ENCODE assay signal across 14 cellular contexts in genomic region chr7:8386926-8387550, GRCh38. TPM values are rescaled to one million over a fixed set of nuclear protein-coding genes. Genes with fewer than 3 reads are reported as not detected.
DNase-seq lines count a peak whose midpoint lies in the region; ATAC-seq, FAIRE-seq and TF ChIP-seq lines count a peak whose summit lies in the region.
"Had no signal": no experiment of that assay in that cellular context is flagged by ENCODE, and none has a peak within 500 bp of the region (broad histone marks: within the 10 kb centered on the region; RNA-seq: fewer than 3 reads in every experiment).

No MANE protein-coding gene starts in this region.

- H3K36me3 ChIP-seq in OCI-LY3 (replicated peaks; ENCODE audit: low read depth, low read length), result no peaks in the 10 kb centered on the region
- no peaks in the 10 kb centered on the region for H3K36me3 ChIP-seq in vagina
- H3K36me3 ChIP-seq: BLaER1, esophagus squamous epithelium had no signal

- peak; percentile 72 for ATAC-seq in GM19452 (IDR thresholded peaks at IDR 0.05; ENCODE audit: unreplicated experiment)
- ATAC-seq in HG02970 (IDR thresholded peaks at IDR 0.05; ENCODE audit: low FRiP score, unreplicated experiment), result peak; percentile 60
- ATAC-seq in left cardiac atrium, result no peak
- ATAC-seq in stimulated activated naive CD8-positive, alpha-beta T cell treated with anti-CD3 and anti-CD28 coated beads, Interleukin-15, amount 100 ng/mL, for 72 hours, result no peak

- no peak overlapping the region for H3K27ac Mint-ChIP-seq in stimulated activated naive CD8-positive, alpha-beta T cell treated with anti-CD3 and anti-CD28 coated beads, Interleukin-15, amount 100 ng/mL, for 72 hours
- H3K27ac Mint-ChIP-seq: activated naive CD8-positive, alpha-beta T cell had no signal

- H3K9me3 Mint-ChIP-seq in stimulated activated naive CD8-positive, alpha-beta T cell treated with anti-CD3 and anti-CD28 coated beads, Interleukin-15, amount 100 ng/mL, for 72 hours, result no peaks in the 10 kb centered on the region

- H2AFZ ChIP-seq in OCI-LY3 (ENCODE audit: low read depth, low read length), result no peak overlapping the region; the same call in 1 of the 2 replicates

- TF ChIP-seq CTCF in OCI-LY3 (IDR thresholded peaks at IDR 0.05; ENCODE audit: low read depth, low read length) (no peak), vagina (IDR thresholded peaks at IDR 0.05) (no peak)

- no peaks in the 10 kb centered on the region for H4K20me1 ChIP-seq in OCI-LY3 (ENCODE audit: insufficient read depth, low read length)
- H4K20me1 ChIP-seq: BLaER1 had no signal

- TF ChIP-seq POLR2A in GM12891 (IDR thresholded peaks at IDR 0.05; ENCODE audit: low read depth, low read length) (no peak), vagina (IDR thresholded peaks at IDR 0.05) (no peak)

- peak overlapping the region; percentile 50 for H3K27ac ChIP-seq in OCI-LY3 (ENCODE audit: low read length)
- H3K27ac ChIP-seq in vagina, result no peak overlapping the region
- H3K27ac ChIP-seq: BLaER1, esophagus squamous epithelium had no signal

- peak overlapping the region; percentile 59 for H3K4me2 ChIP-seq in OCI-LY3 (ENCODE audit: low read length)
- H3K4me2 ChIP-seq: BLaER1 had no signal

- no peaks in the 10 kb centered on the region for H3K27me3 ChIP-seq in OCI-LY3 (ENCODE audit: low read depth, low read length)
- no peaks in the 10 kb centered on the region for H3K27me3 ChIP-seq in vagina
- H3K27me3 ChIP-seq: BLaER1, esophagus squamous epithelium had no signal

- DNase-seq in GM12891 (ENCODE audit: insufficient read length, low spot score) (no peak), vagina (ENCODE audit: extremely low spot score in 2 of 2) (no peak), left cardiac atrium (no peak), frontal cortex (ENCODE audit: low spot score in 2 of 2) (no peak)
- DNase-seq in stimulated activated naive CD8-positive, alpha-beta T cell treated with anti-CD3 and anti-CD28 coated beads, Interleukin-15, amount 100 ng/mL, for 72 hours, result no peak
- DNase-seq: esophagus squamous epithelium; kidney glomerular epithelial cell; NK-92 treated with Interleukin-12 subunit alpha and Interleukin-12 subunit beta, amount 100 ng/mL, for 24 hours had no signal

- intact Hi-C loops in vagina (cut with DNase I), result no loop called here
- intact Hi-C loops in left cardiac atrium (cut with DNase I), result no loop called here

- H3K4me3 ChIP-seq in OCI-LY3 (ENCODE audit: low read length) (peak overlapping the region; percentile 39), vagina (no peak overlapping the region)
- H3K4me3 ChIP-seq: BLaER1, esophagus squamous epithelium had no signal

- peaks cover 33% of the 10 kb centered on the region for H3K27me3 Mint-ChIP-seq in stimulated activated naive CD8-positive, alpha-beta T cell treated with anti-CD3 and anti-CD28 coated beads, Interleukin-15, amount 100 ng/mL, for 72 hours

- no peak overlapping the region for H3K4me3 Mint-ChIP-seq in stimulated activated naive CD8-positive, alpha-beta T cell treated with anti-CD3 and anti-CD28 coated beads, Interleukin-15, amount 100 ng/mL, for 72 hours
- H3K4me3 Mint-ChIP-seq: activated naive CD8-positive, alpha-beta T cell had no signal

- no peaks in the 10 kb centered on the region for H3K79me2 ChIP-seq in OCI-LY3 (ENCODE audit: low read length)

- no peaks in the 10 kb centered on the region for H3K9me3 ChIP-seq in OCI-LY3 (ENCODE audit: insufficient read depth, low read length)
- H3K9me3 ChIP-seq in vagina, result no peaks in the 10 kb centered on the region
- H3K9me3 ChIP-seq: BLaER1, esophagus squamous epithelium had no signal

- H3K4me1 Mint-ChIP-seq in stimulated activated naive CD8-positive, alpha-beta T cell treated with anti-CD3 and anti-CD28 coated beads, Interleukin-15, amount 100 ng/mL, for 72 hours, result peaks cover 19% of the 10 kb centered on the region

- peaks cover 47% of the 10 kb centered on the region for H3K4me1 ChIP-seq in OCI-LY3 (ENCODE audit: low read length)
- no peaks in the 10 kb centered on the region for H3K4me1 ChIP-seq in vagina
- H3K4me1 ChIP-seq: BLaER1, esophagus squamous epithelium had no signal

- H3K9ac ChIP-seq in OCI-LY3 (ENCODE audit: low read length), result no peak overlapping the region
- H3K9ac ChIP-seq: BLaER1 had no signal

- FAIRE-seq in GM12891 (lab: Jason Lieb, UNC) (peak; percentile 64), frontal cortex (lab: Jason Lieb, UNC) (no peak)

TF ChIP-seq in GM12891, 5 proteins besides CTCF, POLR2A, EP300 and RAD21:
- no peak for TF ChIP-seq PAX5 (IDR thresholded peaks at IDR 0.05; ENCODE audit: insufficient read depth, low read length, severe bottlenecking)
- TF ChIP-seq TAF1 (IDR thresholded peaks at IDR 0.05; ENCODE audit: low read depth, low read length), result no peak
- TF ChIP-seq SPI1 (IDR thresholded peaks at IDR 0.05; ENCODE audit: low read depth, low read length), result no peak
- TF ChIP-seq POLR2AphosphoS5 (IDR thresholded peaks at IDR 0.05; ENCODE audit: low read depth, low read length), result no peak
- TF ChIP-seq POU2F2 (IDR thresholded peaks at IDR 0.05; ENCODE audit: low read depth, low read length), result no peak
TF ChIP-seq in GM12891: peak in this region for 0.

RNA-seq across cellular contexts. Expression of gene NXPH1, which starts 46.4 kb away (rescaled TPM):
- not detected for polyA plus RNA-seq in GM12891 (2012; ENCODE audit: low read depth, missing spikeins)
- 0.25 TPM for total RNA-seq in vagina
- not detected for total RNA-seq in left cardiac atrium
- 41.6 TPM for total RNA-seq in frontal cortex
- total RNA-seq: esophagus squamous epithelium, posterior vena cava had no signal

Comparison
In these comparisons a context has a peak if more than half of its experiments do, and no peak if none do; other contexts are left out.
1. ATAC-seq: peak in GM19452 (single experiment) and HG02970 (single experiment); none in left cardiac atrium (0 of 2) and stimulated activated naive CD8-positive, alpha-beta T cell treated with anti-CD3 and anti-CD28 coated beads, Interleukin-15, amount 100 ng/mL, for 72 hours (single experiment).
2. RNA of gene NXPH1, which starts 46.4 kb away (total RNA-seq): 41.6 TPM in frontal cortex (single experiment); 0.25 TPM in vagina (single experiment) and not detected in left cardiac atrium; every median in the first group is over 10 times any median in the second.